In genomic region chr2:739759-740445, GRCh38 we compare ENCODE assay signal across 8 cellular contexts.
A peak's percentile ranks its signal among the peaks of the same experiment; 100 is the strongest.
DNase-seq lines count a peak whose midpoint lies in the region; ATAC-seq and TF ChIP-seq lines count a peak whose summit lies in the region.
"Not testable (repeated sequence)": the region's sequence is repeated elsewhere in the genome, so short reads cannot be mapped to it uniquely, and the experiment has no call there.

No MANE protein-coding gene starts in this region.

- intact Hi-C loops in lower leg skin (cut with DNase I; ENCODE audit: low total_unique reads); gastrocnemius medialis (cut with DNase I; ENCODE audit: low total_unique reads): not testable (repeated sequence)

- DNase-seq in NCI-H128 (lab: John Stamatoyannopoulos, UW; ENCODE audit: unreplicated experiment) (peak; percentile 74), SK-N-DZ (ENCODE audit: low spot score) (peak; percentile 91), anterior cingulate cortex (lab: John Stamatoyannopoulos, UW) (peak in 47 of 58 donors; percentile 31 to 84 (median 64)), fibroblast of pulmonary artery (ENCODE audit: low read depth) (peak; percentile 30), lower leg skin (ENCODE audit: low spot score in 2 of 2) (peak in 1 of 2 donors; percentile 51)
- DNase-seq in gastrocnemius medialis = not testable (repeated sequence)

- ATAC-seq in GM18498 (IDR thresholded peaks at IDR 0.05; ENCODE audit: unreplicated experiment) = peak; percentile 31
- ATAC-seq in gastrocnemius medialis = not testable (repeated sequence)

- TF ChIP-seq POLR2A in lower leg skin (IDR thresholded peaks at IDR 0.05); gastrocnemius medialis (IDR thresholded peaks at IDR 0.05): not testable (repeated sequence)

- WGBS in lower leg skin, 2 donors = 6 to 8% methylated on average over 23 to 30 of the region's 31 CpGs

- not testable (repeated sequence) for H3K9me3 ChIP-seq in gastrocnemius medialis

- H3K27ac ChIP-seq in ACC112 (ENCODE audit: low read depth, low read length); gastrocnemius medialis: not testable (repeated sequence)

- not testable (repeated sequence) for H3K79me2 ChIP-seq in ACC112 (ENCODE audit: control insufficient read depth, insufficient read depth, low read length, unreplicated experiment)

- in situ Hi-C loops in gastrocnemius medialis (cut with MboI; ENCODE audit: low sequenced_read_pairs in 4 of 4) = not testable (repeated sequence)

- H3K27me3 ChIP-seq in ACC112 (ENCODE audit: insufficient read depth, low read length) = not testable (repeated sequence)
- peaks cover 0 to 15% (median 6%) of the 10 kb centered on the region in 3 donors for H3K27me3 ChIP-seq in gastrocnemius medialis

- H2AFZ ChIP-seq in ACC112 (ENCODE audit: low read length, unreplicated experiment) = peak overlapping the region; percentile 36

- TF ChIP-seq CTCF in fibroblast of pulmonary artery (IDR thresholded peaks at IDR 0.05; ENCODE audit: low read length, missing control alignments); lower leg skin (IDR thresholded peaks at IDR 0.05); gastrocnemius medialis (IDR thresholded peaks at IDR 0.05 in 4 of 5, conservative IDR thresholded peaks at IDR 0.05 in 1 of 5): not testable (repeated sequence)

- not testable (repeated sequence) for H3K4me1 ChIP-seq in ACC112 (ENCODE audit: control insufficient read depth, insufficient read depth, low read length, unreplicated experiment)
- peaks cover 5 to 14% of the 10 kb centered on the region in 2 donors for H3K4me1 ChIP-seq in gastrocnemius medialis

- H3K4me3 ChIP-seq in ACC112 (ENCODE audit: low read depth, low read length) (peak overlapping the region; percentile 61), fibroblast of pulmonary artery (replicated peaks; ENCODE audit: low read depth, low read length) (peak overlapping the region; percentile 52), lower leg skin (ENCODE audit: low read depth, poor library complexity, severe bottlenecking) (peak overlapping the region; percentile 47), gastrocnemius medialis (peak overlapping the region; percentile 47 to 68 (median 54))

- not testable (repeated sequence) for H3K36me3 ChIP-seq in ACC112 (ENCODE audit: insufficient read depth, low read length); gastrocnemius medialis
